In the genomic region with DNA sequence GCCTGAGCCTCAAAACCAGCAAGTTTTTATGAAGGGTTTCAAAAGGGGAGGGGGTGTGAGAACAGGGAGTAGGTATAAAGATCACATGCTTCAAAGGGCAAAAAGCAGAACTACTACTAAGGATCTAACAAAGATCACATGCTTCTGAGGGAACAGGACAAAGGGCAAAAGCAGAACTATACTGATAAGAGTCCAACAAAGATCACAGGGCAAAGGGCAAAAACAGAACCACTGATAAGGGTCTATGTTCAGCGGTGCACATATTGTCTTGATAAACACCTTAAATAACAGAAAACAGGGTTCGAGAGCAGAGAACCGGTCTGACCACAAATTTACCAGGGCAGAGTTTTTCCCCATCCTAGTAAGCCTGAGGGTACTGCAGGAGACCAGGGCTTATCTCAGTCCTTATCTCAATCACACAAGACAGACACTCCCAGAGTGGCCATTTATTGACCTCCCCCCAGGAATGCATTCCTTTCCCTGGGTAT, we compare ENCODE assay signal across 1 cellular context.
TF ChIP-seq lines count a peak whose summit lies in the region.
"Not testable (repeated sequence)": the region's sequence is repeated elsewhere in the genome, so short reads cannot be mapped to it uniquely, and the experiment has no call there.

No MANE protein-coding gene starts in this region.

TF ChIP-seq in HepG2, 621 proteins besides CTCF, POLR2A, EP300 and RAD21 (continued from another document):
- TF ChIP-seq SMC3 (IDR thresholded peaks at IDR 0.05; ENCODE audit: low read length) (peak; percentile 10; the same call in 1 of the 2 replicates), FOSL2 (CRISPR knock-in tag; IDR thresholded peaks at IDR 0.05) (peak; percentile 79), BRD4 (CRISPR knock-in tag; IDR thresholded peaks at IDR 0.05) (0 out of 2 replicates have a peak, but pooled peaks have one; percentile 48), ZMYM3 (CRISPR knock-in tag; IDR thresholded peaks at IDR 0.05) (peak; percentile 82), ZNF644 (CRISPR knock-in tag; IDR thresholded peaks at IDR 0.05; ENCODE audit: low read depth) (peak; percentile 67), AHDC1 (CRISPR knock-in tag; IDR thresholded peaks at IDR 0.05; ENCODE audit: borderline replicate concordance) (peak; percentile 89), FOXJ3 (CRISPR knock-in tag; IDR thresholded peaks at IDR 0.05; ENCODE audit: borderline replicate concordance) (peak; percentile 69; the same call in 1 of the 2 replicates), ZNF350 (CRISPR knock-in tag; IDR thresholded peaks at IDR 0.05; ENCODE audit: borderline replicate concordance, low read depth) (peak; percentile 41; the same call in 1 of the 2 replicates), FOXA1 (CRISPR knock-in tag; IDR thresholded peaks at IDR 0.05) (0 out of 2 replicates have a peak, but pooled peaks have one; percentile 22), MEF2D (CRISPR knock-in tag; IDR thresholded peaks at IDR 0.05) (peak; percentile 71; the same call in 1 of the 2 replicates), SMAD3 (CRISPR knock-in tag; IDR thresholded peaks at IDR 0.05) (peak; percentile 64; the same call in 1 of the 2 replicates), IRF2 (CRISPR knock-in tag; IDR thresholded peaks at IDR 0.05) (peak; percentile 77), CEBPG (CRISPR knock-in tag; IDR thresholded peaks at IDR 0.05) (0 out of 2 replicates have a peak, but pooled peaks have one; percentile 17), NFIC (IDR thresholded peaks at IDR 0.05; ENCODE audit: low read length) (peak; percentile 66; the same call in 1 of the 2 replicates), HMGXB3 (CRISPR knock-in tag; IDR thresholded peaks at IDR 0.05; ENCODE audit: borderline replicate concordance) (peak; percentile 50; the same call in 1 of the 2 replicates), ZBTB38 (CRISPR knock-in tag; IDR thresholded peaks at IDR 0.05) (peak; percentile 32; the same call in 1 of the 2 replicates), ZBTB21 (CRISPR knock-in tag; IDR thresholded peaks at IDR 0.05) (peak; percentile 32; the same call in 1 of the 2 replicates), HHEX (CRISPR knock-in tag; IDR thresholded peaks at IDR 0.05) (peak; percentile 48; the same call in 1 of the 2 replicates), ZNF816 (CRISPR knock-in tag; IDR thresholded peaks at IDR 0.05; ENCODE audit: borderline replicate concordance) (peak; percentile 82; the same call in 1 of the 2 replicates), NFKBIZ (CRISPR knock-in tag; IDR thresholded peaks at IDR 0.05) (0 out of 2 replicates have a peak, but pooled peaks have one; percentile 50), MAZ (CRISPR knock-in tag; IDR thresholded peaks at IDR 0.05; ENCODE audit: low read depth) (0 out of 2 replicates have a peak, but pooled peaks have one; percentile 22)
- TF ChIP-seq, protein P1, sequence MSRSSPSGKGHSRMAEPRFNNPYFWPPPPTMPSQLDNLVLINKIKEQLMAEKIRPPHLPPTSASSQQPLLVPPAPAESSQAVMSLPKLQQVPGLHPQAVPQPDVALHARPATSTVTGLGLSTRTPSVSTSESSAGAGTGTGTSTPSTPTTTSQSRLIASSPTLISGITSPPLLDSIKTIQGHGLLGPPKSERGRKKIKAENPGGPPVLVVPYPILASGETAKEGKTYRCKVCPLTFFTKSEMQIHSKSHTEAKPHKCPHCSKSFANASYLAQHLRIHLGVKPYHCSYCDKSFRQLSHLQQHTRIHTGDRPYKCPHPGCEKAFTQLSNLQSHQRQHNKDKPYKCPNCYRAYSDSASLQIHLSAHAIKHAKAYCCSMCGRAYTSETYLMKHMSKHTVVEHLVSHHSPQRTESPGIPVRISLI (CRISPR knock-in tag; IDR thresholded peaks at IDR 0.05; ENCODE audit: borderline replicate concordance): peak; percentile 60; the same call in 1 of the 2 replicates
- not testable (repeated sequence) for TF ChIP-seq FOXA1 (IDR thresholded peaks at IDR 0.05); MAZ (IDR thresholded peaks at IDR 0.05; ENCODE audit: borderline replicate concordance, low read depth, low read length)
- TF ChIP-seq, protein P2, sequence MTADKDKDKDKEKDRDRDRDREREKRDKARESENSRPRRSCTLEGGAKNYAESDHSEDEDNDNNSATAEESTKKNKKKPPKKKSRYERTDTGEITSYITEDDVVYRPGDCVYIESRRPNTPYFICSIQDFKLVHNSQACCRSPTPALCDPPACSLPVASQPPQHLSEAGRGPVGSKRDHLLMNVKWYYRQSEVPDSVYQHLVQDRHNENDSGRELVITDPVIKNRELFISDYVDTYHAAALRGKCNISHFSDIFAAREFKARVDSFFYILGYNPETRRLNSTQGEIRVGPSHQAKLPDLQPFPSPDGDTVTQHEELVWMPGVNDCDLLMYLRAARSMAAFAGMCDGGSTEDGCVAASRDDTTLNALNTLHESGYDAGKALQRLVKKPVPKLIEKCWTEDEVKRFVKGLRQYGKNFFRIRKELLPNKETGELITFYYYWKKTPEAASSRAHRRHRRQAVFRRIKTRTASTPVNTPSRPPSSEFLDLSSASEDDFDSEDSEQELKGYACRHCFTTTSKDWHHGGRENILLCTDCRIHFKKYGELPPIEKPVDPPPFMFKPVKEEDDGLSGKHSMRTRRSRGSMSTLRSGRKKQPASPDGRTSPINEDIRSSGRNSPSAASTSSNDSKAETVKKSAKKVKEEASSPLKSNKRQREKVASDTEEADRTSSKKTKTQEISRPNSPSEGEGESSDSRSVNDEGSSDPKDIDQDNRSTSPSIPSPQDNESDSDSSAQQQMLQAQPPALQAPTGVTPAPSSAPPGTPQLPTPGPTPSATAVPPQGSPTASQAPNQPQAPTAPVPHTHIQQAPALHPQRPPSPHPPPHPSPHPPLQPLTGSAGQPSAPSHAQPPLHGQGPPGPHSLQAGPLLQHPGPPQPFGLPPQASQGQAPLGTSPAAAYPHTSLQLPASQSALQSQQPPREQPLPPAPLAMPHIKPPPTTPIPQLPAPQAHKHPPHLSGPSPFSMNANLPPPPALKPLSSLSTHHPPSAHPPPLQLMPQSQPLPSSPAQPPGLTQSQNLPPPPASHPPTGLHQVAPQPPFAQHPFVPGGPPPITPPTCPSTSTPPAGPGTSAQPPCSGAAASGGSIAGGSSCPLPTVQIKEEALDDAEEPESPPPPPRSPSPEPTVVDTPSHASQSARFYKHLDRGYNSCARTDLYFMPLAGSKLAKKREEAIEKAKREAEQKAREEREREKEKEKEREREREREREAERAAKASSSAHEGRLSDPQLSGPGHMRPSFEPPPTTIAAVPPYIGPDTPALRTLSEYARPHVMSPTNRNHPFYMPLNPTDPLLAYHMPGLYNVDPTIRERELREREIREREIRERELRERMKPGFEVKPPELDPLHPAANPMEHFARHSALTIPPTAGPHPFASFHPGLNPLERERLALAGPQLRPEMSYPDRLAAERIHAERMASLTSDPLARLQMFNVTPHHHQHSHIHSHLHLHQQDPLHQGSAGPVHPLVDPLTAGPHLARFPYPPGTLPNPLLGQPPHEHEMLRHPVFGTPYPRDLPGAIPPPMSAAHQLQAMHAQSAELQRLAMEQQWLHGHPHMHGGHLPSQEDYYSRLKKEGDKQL (CRISPR knock-in tag; IDR thresholded peaks at IDR 0.05; ENCODE audit: low read depth): peak; percentile 83; the same call in 1 of the 2 replicates
TF ChIP-seq in HepG2: peak in this region for 199; not testable (repeated sequence) for 422.
